9 cellular contexts compared by ENCODE assay signal in the genomic region with DNA sequence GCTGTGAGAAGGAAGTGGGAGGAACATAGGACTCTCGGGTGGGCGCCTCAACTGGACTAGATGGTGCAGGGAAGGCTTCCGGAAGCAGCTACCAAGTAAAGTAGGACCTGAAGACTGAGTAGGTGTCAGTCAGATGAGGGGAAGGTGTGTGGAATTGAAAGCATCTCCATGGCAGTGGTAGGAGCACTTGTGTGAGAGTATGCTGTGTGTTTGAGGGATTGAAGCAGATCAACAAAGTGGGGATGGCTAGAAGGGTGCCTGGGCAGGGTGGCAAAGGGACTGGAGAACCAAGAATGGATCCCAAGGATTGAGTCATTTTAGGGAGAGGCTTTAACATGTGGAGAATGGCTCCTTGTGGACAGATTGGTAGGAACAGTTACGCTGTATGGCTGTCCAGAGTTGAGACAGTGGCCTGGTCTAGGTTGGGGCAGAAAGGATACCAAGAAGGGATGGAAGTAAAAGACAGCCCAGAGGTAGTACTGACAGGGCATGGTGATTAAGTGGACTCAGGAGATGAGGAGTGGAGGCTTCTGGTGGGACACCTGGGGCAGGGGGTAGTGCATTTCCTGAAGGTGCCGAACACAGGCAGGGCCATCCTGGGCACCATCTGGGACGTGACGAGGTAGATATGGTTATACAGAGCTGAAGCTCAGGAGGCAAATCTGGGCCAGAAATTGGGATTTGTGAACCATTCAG. TPM values are rescaled to one million over a fixed set of nuclear protein-coding genes. Genes with fewer than 3 reads are reported as not detected.
A peak's percentile ranks its signal among the peaks of the same experiment; 100 is the strongest.
DNase-seq lines count a peak whose midpoint lies in the region; ATAC-seq lines count a peak whose summit lies in the region.
"Had no signal": no experiment of that assay in that cellular context is flagged by ENCODE, and none has a peak within 500 bp of the region (broad histone marks: within the 10 kb centered on the region; RNA-seq: fewer than 3 reads in every experiment).

No MANE protein-coding gene starts in this region.

- H3K27ac Mint-ChIP-seq in T-helper 1 cell treated with Interleukin-12 subunit alpha and Interleukin-12 subunit beta and Interleukin-4 antibody, amounts not matched to agents 30 μg/mL and 1 μg/mL, for 36 hours = peak overlapping the region; percentile 99
- peak overlapping the region; percentile 99 for H3K27ac Mint-ChIP-seq in activated T-helper 1 cell treated with anti-CD3 and anti-CD28 coated beads, Interleukin-12 subunit alpha, Interleukin-12 subunit beta, Interleukin-2, Interleukin-4 antibody, amounts not matched to agents 30 ng/mL and 10 ng/mL and 1 ng/mL, durations not matched to agents 14 hours and 24 hours and 36 hours
- H3K27ac Mint-ChIP-seq in immature natural killer cell = peak overlapping the region; percentile 96 to 100 (median 99)

- H3K4me1 Mint-ChIP-seq in T-helper 1 cell treated with Interleukin-12 subunit alpha and Interleukin-12 subunit beta and Interleukin-4 antibody, amounts not matched to agents 30 μg/mL and 1 μg/mL, for 36 hours (ENCODE audit: low read depth) = peaks cover 31% of the 10 kb centered on the region
- peaks cover 34% of the 10 kb centered on the region for H3K4me1 Mint-ChIP-seq in activated T-helper 1 cell treated with anti-CD3 and anti-CD28 coated beads, Interleukin-12 subunit alpha, Interleukin-12 subunit beta, Interleukin-2, Interleukin-4 antibody, amounts not matched to agents 30 ng/mL and 10 ng/mL and 1 ng/mL, durations not matched to agents 14 hours and 24 hours and 36 hours (ENCODE audit: low read depth)
- peaks cover 42 to 57% of the 10 kb centered on the region in 2 donors for H3K4me1 Mint-ChIP-seq in immature natural killer cell

- peaks cover 45% of the 10 kb centered on the region for H3K4me1 ChIP-seq in stomach smooth muscle (ENCODE audit: control insufficient read depth, insufficient read depth, low read length)

- H3K27me3 ChIP-seq in stomach smooth muscle (ENCODE audit: control insufficient read depth in 1 of 2, insufficient read depth in 2 of 2, low read length in 2 of 2) = no peaks in the 10 kb centered on the region

- no peaks in the 10 kb centered on the region for H3K27me3 Mint-ChIP-seq in T-helper 1 cell treated with Interleukin-12 subunit alpha and Interleukin-12 subunit beta and Interleukin-4 antibody, amounts not matched to agents 30 μg/mL and 1 μg/mL, for 36 hours (ENCODE audit: low read depth)
- H3K27me3 Mint-ChIP-seq in activated T-helper 1 cell treated with anti-CD3 and anti-CD28 coated beads, Interleukin-12 subunit alpha, Interleukin-12 subunit beta, Interleukin-2, Interleukin-4 antibody, amounts not matched to agents 30 ng/mL and 10 ng/mL and 1 ng/mL, durations not matched to agents 14 hours and 24 hours and 36 hours (ENCODE audit: insufficient read depth) = no peaks in the 10 kb centered on the region
- peaks cover 6 to 17% (median 12%) of the 10 kb centered on the region in 3 donors for H3K27me3 Mint-ChIP-seq in immature natural killer cell (ENCODE audit: low read depth in 3 of 3)

- H3K36me3 ChIP-seq in stomach smooth muscle (ENCODE audit: control insufficient read depth in 2 of 2, insufficient read depth in 2 of 2, low read length in 2 of 2) = peaks cover 0 to 10% of the 10 kb centered on the region in 2 donors

- H3K4me3 Mint-ChIP-seq in T-helper 1 cell treated with Interleukin-12 subunit alpha and Interleukin-12 subunit beta and Interleukin-4 antibody, amounts not matched to agents 30 μg/mL and 1 μg/mL, for 36 hours = peak overlapping the region; percentile 99
- peak overlapping the region; percentile 100 for H3K4me3 Mint-ChIP-seq in activated T-helper 1 cell treated with anti-CD3 and anti-CD28 coated beads, Interleukin-12 subunit alpha, Interleukin-12 subunit beta, Interleukin-2, Interleukin-4 antibody, amounts not matched to agents 30 ng/mL and 10 ng/mL and 1 ng/mL, durations not matched to agents 14 hours and 24 hours and 36 hours
- peak overlapping the region; percentile 97 to 100 (median 100) for H3K4me3 Mint-ChIP-seq in immature natural killer cell

- peak overlapping the region; percentile 75 to 96 for H3K4me3 ChIP-seq in stomach smooth muscle (ENCODE audit: low read length in 2 of 2)

- H3K9ac ChIP-seq in stomach smooth muscle (ENCODE audit: low read length in 2 of 2) = peak overlapping the region; percentile 64 to 70

- no peak for ATAC-seq in GM19455 (IDR thresholded peaks at IDR 0.05; ENCODE audit: unreplicated experiment)

- peaks cover 20% of the 10 kb centered on the region for H3K36me3 Mint-ChIP-seq in T-helper 1 cell treated with Interleukin-12 subunit alpha and Interleukin-12 subunit beta and Interleukin-4 antibody, amounts not matched to agents 30 μg/mL and 1 μg/mL, for 36 hours (ENCODE audit: low read depth)
- H3K36me3 Mint-ChIP-seq in activated T-helper 1 cell treated with anti-CD3 and anti-CD28 coated beads, Interleukin-12 subunit alpha, Interleukin-12 subunit beta, Interleukin-2, Interleukin-4 antibody, amounts not matched to agents 30 ng/mL and 10 ng/mL and 1 ng/mL, durations not matched to agents 14 hours and 24 hours and 36 hours (ENCODE audit: low read depth) = peaks cover 24% of the 10 kb centered on the region
- H3K36me3 Mint-ChIP-seq in immature natural killer cell = peaks cover 0 to 6% (median 0%) of the 10 kb centered on the region in 3 donors

- no peaks in the 10 kb centered on the region for H3K9me3 ChIP-seq in stomach smooth muscle (ENCODE audit: control insufficient read depth in 2 of 2, low read length in 2 of 2)

- peak overlapping the region; percentile 88 for H3K27ac ChIP-seq in stomach smooth muscle (ENCODE audit: low read length)

- no peaks in the 10 kb centered on the region for H3K9me3 Mint-ChIP-seq in T-helper 1 cell treated with Interleukin-12 subunit alpha and Interleukin-12 subunit beta and Interleukin-4 antibody, amounts not matched to agents 30 μg/mL and 1 μg/mL, for 36 hours
- no peaks in the 10 kb centered on the region for H3K9me3 Mint-ChIP-seq in activated T-helper 1 cell treated with anti-CD3 and anti-CD28 coated beads, Interleukin-12 subunit alpha, Interleukin-12 subunit beta, Interleukin-2, Interleukin-4 antibody, amounts not matched to agents 30 ng/mL and 10 ng/mL and 1 ng/mL, durations not matched to agents 14 hours and 24 hours and 36 hours
- H3K9me3 Mint-ChIP-seq in immature natural killer cell = no peaks in the 10 kb centered on the region

- DNase-seq in T-helper 1 cell (no peak), immature natural killer cell (no peak), UCSD-AML1 (lab: John Stamatoyannopoulos, UW; ENCODE audit: unreplicated experiment) (no peak), NCI-H2081 (lab: John Stamatoyannopoulos, UW) (no peak)
- DNase-seq in activated T-helper 1 cell treated with anti-CD3 and anti-CD28 coated beads, Interleukin-12 subunit alpha, Interleukin-12 subunit beta, Interleukin-2, Interleukin-4 antibody, amounts not matched to agents 30 ng/mL and 10 ng/mL and 1 ng/mL, durations not matched to agents 14 hours and 24 hours and 36 hours (ENCODE audit: low spot score) = no peak
- DNase-seq: effector CD4-positive, alpha-beta T cell had no signal

- intact Hi-C loops in activated T-helper 1 cell treated with anti-CD3 and anti-CD28 coated beads, Interleukin-12 subunit alpha, Interleukin-12 subunit beta, Interleukin-2, Interleukin-4 antibody, amounts not matched to agents 30 ng/mL and 10 ng/mL and 1 ng/mL, durations not matched to agents 14 hours and 24 hours and 36 hours (cut with micrococcal nuclease) = loop anchor here (2.0 to 10.0 kb wide), 5 partner anchors 91 to 563 kb away; a partner anchor contains a TSS

RNA-seq across cellular contexts. Expression of a gene that starts 1.5 kb away (rescaled TPM):
- total RNA-seq in activated T-helper 1 cell treated with anti-CD3 and anti-CD28 coated beads, Interleukin-12 subunit alpha, Interleukin-12 subunit beta, Interleukin-2, Interleukin-4 antibody, amounts not matched to agents 30 ng/mL and 10 ng/mL and 1 ng/mL, durations not matched to agents 14 hours and 24 hours and 36 hours = 14.1 and 17.1 TPM in 2 replicates
- 10 to 100 TPM; 11.7 to 27.2 (median 13.9) TPM for polyA plus RNA-seq in immature natural killer cell

RNA-seq across cellular contexts. Expression of a gene that starts 4.2 kb away (rescaled TPM):
- 60.8 and 61.7 TPM in 2 replicates for total RNA-seq in activated T-helper 1 cell treated with anti-CD3 and anti-CD28 coated beads, Interleukin-12 subunit alpha, Interleukin-12 subunit beta, Interleukin-2, Interleukin-4 antibody, amounts not matched to agents 30 ng/mL and 10 ng/mL and 1 ng/mL, durations not matched to agents 14 hours and 24 hours and 36 hours
- under 1 TPM in 2 of 3 donors, not detected in 1; 0.26 to 0.53 TPM for polyA plus RNA-seq in immature natural killer cell

RNA-seq across cellular contexts. Expression of a gene that starts 42.7 kb away (rescaled TPM):
- total RNA-seq in activated T-helper 1 cell treated with anti-CD3 and anti-CD28 coated beads, Interleukin-12 subunit alpha, Interleukin-12 subunit beta, Interleukin-2, Interleukin-4 antibody, amounts not matched to agents 30 ng/mL and 10 ng/mL and 1 ng/mL, durations not matched to agents 14 hours and 24 hours and 36 hours = 0.05 and 0.16 TPM in 2 replicates
- under 1 TPM in 1 of 3 donors, not detected in 2; 0.10 TPM for polyA plus RNA-seq in immature natural killer cell
